Comparison of ENCODE assay signal across 19 cellular contexts in the genomic region with DNA sequence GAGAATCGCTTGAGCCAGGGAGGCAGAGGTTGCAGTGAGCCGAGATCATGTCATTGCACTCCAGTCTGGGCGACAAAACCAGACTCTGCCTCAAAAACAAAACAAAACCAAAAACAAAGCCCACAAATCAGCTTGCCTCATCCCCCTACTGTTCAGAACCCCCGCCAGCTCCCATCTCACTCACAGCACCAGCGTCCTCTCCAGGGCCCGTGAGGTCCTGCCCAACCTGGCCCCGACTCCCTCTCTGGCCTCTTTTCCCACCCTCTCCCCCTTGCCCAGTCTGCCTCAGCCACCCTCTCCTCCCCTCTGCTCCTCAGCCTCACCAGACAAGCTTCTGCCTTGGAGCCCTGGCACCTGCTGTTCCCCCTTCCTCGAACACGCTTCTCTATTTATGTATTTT. TPM values are rescaled to one million over a fixed set of nuclear protein-coding genes. Genes with fewer than 3 reads are reported as not detected.
DNase-seq lines count a peak whose midpoint lies in the region; ATAC-seq, FAIRE-seq and TF ChIP-seq lines count a peak whose summit lies in the region.
"Had no signal": no experiment of that assay in that cellular context is flagged by ENCODE, and none has a peak within 500 bp of the region (broad histone marks: within the 10 kb centered on the region; RNA-seq: fewer than 3 reads in every experiment).

No MANE protein-coding gene starts in this region.

- H3K4me3 Mint-ChIP-seq in glutamatergic neuron (ENCODE audit: unreplicated experiment): no peak overlapping the region
- no peak overlapping the region for H3K4me3 Mint-ChIP-seq in progenitor cell of endocrine pancreas (ENCODE audit: low read depth)
- H3K4me3 Mint-ChIP-seq in CD4-positive, alpha-beta T cell: no peak overlapping the region

- H3K36me3 Mint-ChIP-seq in glutamatergic neuron (ENCODE audit: unreplicated experiment) (no peaks in the 10 kb centered on the region), progenitor cell of endocrine pancreas (ENCODE audit: insufficient read depth) (no peaks in the 10 kb centered on the region)
- H3K36me3 Mint-ChIP-seq in CD4-positive, alpha-beta T cell (ENCODE audit: low read depth): no peaks in the 10 kb centered on the region
- H3K36me3 Mint-ChIP-seq: CD4-positive, CD25-positive, alpha-beta regulatory T cell had no signal

- H3K27ac ChIP-seq in Karpas-422 (ENCODE audit: low read length): no peak overlapping the region
- no peak overlapping the region for H3K27ac ChIP-seq in CD4-positive, alpha-beta T cell (ENCODE audit: low read depth, low read length)
- H3K27ac ChIP-seq: 22Rv1; BLaER1 treated with 17β-estradiol and CSF1 and Interleukin-3, amounts not matched to agents 10 nM and 100 nM had no signal

- H3K4me1 Mint-ChIP-seq in glutamatergic neuron (ENCODE audit: low read depth, unreplicated experiment) (peaks cover 24% of the 10 kb centered on the region), progenitor cell of endocrine pancreas (ENCODE audit: low read depth) (peaks cover 6% of the 10 kb centered on the region)
- H3K4me1 Mint-ChIP-seq in CD4-positive, alpha-beta T cell (ENCODE audit: low read depth): peaks cover 17% of the 10 kb centered on the region

- H4K20me1 ChIP-seq in Karpas-422 (ENCODE audit: insufficient read depth, low read depth, low read length): no peaks in the 10 kb centered on the region

- H3K4me2 ChIP-seq in Karpas-422 (ENCODE audit: low read depth, low read length, poor library complexity, severe bottlenecking): no peak overlapping the region
- H3K4me2 ChIP-seq: BLaER1 treated with 17β-estradiol and CSF1 and Interleukin-3, amounts not matched to agents 10 nM and 100 nM had no signal

- H3K9me2 ChIP-seq in Karpas-422 (replicated peaks; ENCODE audit: insufficient read depth, low read length): no peaks in the 10 kb centered on the region

- H3K27ac Mint-ChIP-seq in glutamatergic neuron (ENCODE audit: unreplicated experiment) (peak overlapping the region; percentile 75), progenitor cell of endocrine pancreas (peak overlapping the region; percentile 41)
- no peak overlapping the region for H3K27ac Mint-ChIP-seq in CD4-positive, alpha-beta T cell

- no peak overlapping the region for H3K9ac ChIP-seq in Karpas-422 (ENCODE audit: low read length)
- H3K9ac ChIP-seq: BLaER1 treated with 17β-estradiol and CSF1 and Interleukin-3, amounts not matched to agents 10 nM and 100 nM had no signal

- no peaks in the 10 kb centered on the region for H3K27me3 ChIP-seq in Karpas-422 (ENCODE audit: low read length)
- peaks cover 53% of the 10 kb centered on the region for H3K27me3 ChIP-seq in CD4-positive, alpha-beta T cell (ENCODE audit: control insufficient read depth, insufficient read depth, low read length)

- no peak for FAIRE-seq in D721Med (lab: Jason Lieb, UNC)
- FAIRE-seq: G401.6, GM12891 had no signal

- no peaks in the 10 kb centered on the region for H3K9me3 ChIP-seq in Karpas-422 (ENCODE audit: low read length)
- H3K9me3 ChIP-seq in CD4-positive, alpha-beta T cell (ENCODE audit: control insufficient read depth, low read length): no peaks in the 10 kb centered on the region
- H3K9me3 ChIP-seq: BLaER1 treated with 17β-estradiol and CSF1 and Interleukin-3, amounts not matched to agents 10 nM and 100 nM had no signal

- peaks cover 9% of the 10 kb centered on the region for H3K4me1 ChIP-seq in Karpas-422 (ENCODE audit: low read length)

- peaks cover 10% of the 10 kb centered on the region for H3K27me3 Mint-ChIP-seq in glutamatergic neuron (ENCODE audit: unreplicated experiment)
- peaks cover 59% of the 10 kb centered on the region for H3K27me3 Mint-ChIP-seq in progenitor cell of endocrine pancreas
- H3K27me3 Mint-ChIP-seq in CD4-positive, alpha-beta T cell: peaks cover 74% of the 10 kb centered on the region

- no peak for ATAC-seq in HG03159 (IDR thresholded peaks at IDR 0.05; ENCODE audit: unreplicated experiment)
- ATAC-seq in CD4-positive, alpha-beta T cell (ENCODE audit: poor library complexity): no peak
- ATAC-seq: HCT116 had no signal

- no peak for TF ChIP-seq CTCF in D721Med (IDR thresholded peaks at IDR 0.05; ENCODE audit: insufficient read depth, missing control alignments)
- no peak for TF ChIP-seq CTCF in glutamatergic neuron (IDR thresholded peaks at IDR 0.05; ENCODE audit: partially characterized antibody, unreplicated experiment)
- TF ChIP-seq CTCF in progenitor cell of endocrine pancreas (IDR thresholded peaks at IDR 0.05; ENCODE audit: unreplicated experiment): no peak
- no peak for TF ChIP-seq CTCF in CD4-positive, alpha-beta T cell (IDR thresholded peaks at IDR 0.05)

- CTCF ChIA-PET in CD4-positive, alpha-beta T cell (lab: Charles Lee): no interaction called here

- H3K36me3 ChIP-seq in Karpas-422 (ENCODE audit: insufficient read depth, low read length): no peaks in the 10 kb centered on the region
- H3K36me3 ChIP-seq: BLaER1 treated with 17β-estradiol and CSF1 and Interleukin-3, amounts not matched to agents 10 nM and 100 nM had no signal

- H2AFZ ChIP-seq in Karpas-422 (ENCODE audit: low read length): no peak overlapping the region

- H3K79me2 ChIP-seq in Karpas-422 (ENCODE audit: low read length): no peaks in the 10 kb centered on the region

- H3K9me3 Mint-ChIP-seq in glutamatergic neuron (ENCODE audit: unreplicated experiment) (peaks cover 3% of the 10 kb centered on the region), progenitor cell of endocrine pancreas (ENCODE audit: low read depth) (no peaks in the 10 kb centered on the region)
- H3K9me3 Mint-ChIP-seq in CD4-positive, alpha-beta T cell: no peaks in the 10 kb centered on the region
- H3K9me3 Mint-ChIP-seq: IgD-negative memory B cell had no signal

- H3K4me3 ChIP-seq in Karpas-422 (ENCODE audit: low read length): no peak overlapping the region
- H3K4me3 ChIP-seq: BLaER1 treated with 17β-estradiol and CSF1 and Interleukin-3, amounts not matched to agents 10 nM and 100 nM had no signal

- DNase-seq in D721Med (ENCODE audit: insufficient read length, low spot score) (peak; percentile 7), Karpas-422 (peak; percentile 7), glutamatergic neuron (no peak), progenitor cell of endocrine pancreas (ENCODE audit: low spot score, unreplicated experiment) (no peak), ACHN (no peak), SIG-M5 (lab: John Stamatoyannopoulos, UW) (no peak)
- no peak for DNase-seq in CD4-positive, alpha-beta T cell
- DNase-seq: Calu3; CD4-positive, CD25-positive, alpha-beta regulatory T cell; DMS79 treated with DMSO at 0.1 percent for 48 hours; EL; GOT3 had no signal

- in situ Hi-C loops in ACHN (cut with HindIII; ENCODE audit: low pct_ligation_motif_present, low pct_unique_long_range_greater_than_20kb, low sequenced_read_pairs): no loop called here

- intact Hi-C loops in CD4-positive, alpha-beta T cell (cut with DNase I, micrococcal nuclease): loop anchor here in 1 of 2 experiments (2.0 kb wide), 1 partner anchor 15 kb away; no protein-coding TSS in a partner anchor

- POLR2A ChIA-PET in CD4-positive, alpha-beta T cell (lab: Charles Lee): no interaction called here

RNA-seq across cellular contexts. Expression of gene SLC8A2, which starts 3.8 kb away (rescaled TPM):
- 0.22 TPM in 1 of 2 replicates, not detected in the other for total RNA-seq in Karpas-422 (2014; rRNA removed; shearing (Covaris generic); ENCODE audit: low replicate concordance)
- total RNA-seq in glutamatergic neuron (ENCODE audit: unreplicated experiment) (115 TPM), progenitor cell of endocrine pancreas (1.2 and 1.4 TPM in 2 replicates)
- total RNA-seq in CD4-positive, alpha-beta T cell: not detected
- total RNA-seq: CD4-positive, CD25-positive, alpha-beta regulatory T cell had no signal

RNA-seq across cellular contexts. Expression of gene KPTN, which starts 16.1 kb away (rescaled TPM):
- total RNA-seq in Karpas-422 (2014; rRNA removed; shearing (Covaris generic); ENCODE audit: low replicate concordance): 6.2 and 11.1 TPM in 2 replicates
- total RNA-seq in glutamatergic neuron (ENCODE audit: unreplicated experiment) (51.2 TPM), progenitor cell of endocrine pancreas (29.9 and 30.5 TPM in 2 replicates)
- 1 to 10 TPM; 3.6 to 4.5 TPM for total RNA-seq in CD4-positive, alpha-beta T cell

RNA-seq across cellular contexts. Expression of gene NAPA, which starts 46.9 kb away (rescaled TPM):
- total RNA-seq in Karpas-422 (2014; rRNA removed; shearing (Covaris generic); ENCODE audit: low replicate concordance): 60.8 and 88.9 TPM in 2 replicates
- 262 TPM for total RNA-seq in glutamatergic neuron (ENCODE audit: unreplicated experiment)
- 77.8 and 80.0 TPM in 2 replicates for total RNA-seq in progenitor cell of endocrine pancreas
- total RNA-seq in CD4-positive, alpha-beta T cell: 100 to 1,000 TPM; 135 to 145 TPM

RNA-seq across cellular contexts. Expression of gene MEIS3, which starts 48.6 kb away (rescaled TPM):
- total RNA-seq in Karpas-422 (2014; rRNA removed; shearing (Covaris generic); ENCODE audit: low replicate concordance): 3.3 and 11.2 TPM in 2 replicates
- 255 TPM for total RNA-seq in glutamatergic neuron (ENCODE audit: unreplicated experiment)
- 25.5 and 30.8 TPM in 2 replicates for total RNA-seq in progenitor cell of endocrine pancreas
- total RNA-seq in CD4-positive, alpha-beta T cell: under 1 TPM in 1 of 2 experiments, not detected in 1; 0.47 TPM
- total RNA-seq: CD4-positive, CD25-positive, alpha-beta regulatory T cell had no signal

Comparison
In these comparisons a context has a peak if more than half of its experiments do, and no peak if none do; other contexts are left out.
1. DNase-seq: peak in D721Med (single experiment) and Karpas-422 (single experiment); none in glutamatergic neuron (single experiment), progenitor cell of endocrine pancreas (single experiment), ACHN (single experiment), SIG-M5 (single experiment) and CD4-positive, alpha-beta T cell (0 of 10).
2. RNA of gene SLC8A2, which starts 3.8 kb away (total RNA-seq): 115 TPM in glutamatergic neuron (single experiment); 1.2 to 1.4 TPM in progenitor cell of endocrine pancreas, not detected in CD4-positive, alpha-beta T cell and 0.22 TPM in Karpas-422; every median in the first group is over 10 times any median in the second.